In genomic region chr5:81513982-81514381, GRCh38 we compare ENCODE assay signal across 8 cellular contexts.
DNase-seq lines count a peak whose midpoint lies in the region; ATAC-seq and TF ChIP-seq lines count a peak whose summit lies in the region.
"Had no signal": no experiment of that assay in that cellular context is flagged by ENCODE, and none has a peak within 500 bp of the region (broad histone marks: within the 10 kb centered on the region; RNA-seq: fewer than 3 reads in every experiment).

No MANE protein-coding gene starts in this region.

- H3K23ac ChIP-seq in IMR-90 (ENCODE audit: low read depth, low read length), result no peak overlapping the region

- no peak overlapping the region for H3K4me3 Mint-ChIP-seq in T-cell

- H2AK5ac ChIP-seq in IMR-90 (ENCODE audit: low read depth, low read length), result no peak overlapping the region

- H2BK120ac ChIP-seq in IMR-90 (ENCODE audit: low read depth, low read length), result no peak overlapping the region

- H3K4me1 Mint-ChIP-seq in T-cell, result peaks cover 0 to 9% (median 0%) of the 10 kb centered on the region in 3 donors

- H3K4me1 ChIP-seq in IMR-90 (ENCODE audit: control insufficient read depth, insufficient read depth, low read length), result no peaks in the 10 kb centered on the region

- no peaks in the 10 kb centered on the region for H4K20me1 ChIP-seq in IMR-90 (ENCODE audit: insufficient read depth, low read length)

- TF ChIP-seq RAD21 in IMR-90 (IDR thresholded peaks at IDR 0.05; ENCODE audit: low read length), result peak; percentile 30; the same call in 1 of the 2 replicates

- TF ChIP-seq CTCF in IMR-90 (conservative IDR thresholded peaks at IDR 0.05; ENCODE audit: low read depth, low read length), result peak; percentile 32

- in situ Hi-C loops in IMR-90 (cut with MboI; ENCODE audit: low sequenced_read_pairs), result loop anchor here (25.0 kb wide), 1 partner anchor 648 kb away; no protein-coding TSS in a partner anchor

- no peak overlapping the region for H2BK15ac ChIP-seq in IMR-90 (ENCODE audit: low read depth, low read length)

- no peaks in the 10 kb centered on the region for H3K36me3 ChIP-seq in IMR-90 (ENCODE audit: control insufficient read depth, insufficient read depth, low read length)

- no peak overlapping the region for H3K27ac Mint-ChIP-seq in T-cell

- H3K9me3 ChIP-seq in IMR-90 (ENCODE audit: control insufficient read depth, insufficient read depth, low read length), result no peaks in the 10 kb centered on the region

- H4K91ac ChIP-seq in IMR-90 (ENCODE audit: insufficient read depth, low read depth, low read length), result no peak overlapping the region

- H3K27me3 ChIP-seq in IMR-90 (ENCODE audit: control insufficient read depth, insufficient read depth, low read length), result no peaks in the 10 kb centered on the region

- ATAC-seq in IMR-90 (ENCODE audit: low read depth) (no peak), T-cell (replicated peaks in 1 of 4) (peak in 3 of 4 experiments; percentile 35 to 55 (median 45))

- no peak overlapping the region for H3K4me3 ChIP-seq in IMR-90 (ENCODE audit: insufficient read depth, low read depth, low read length)

- H4K5ac ChIP-seq in IMR-90 (ENCODE audit: low read depth, low read length), result no peak overlapping the region

- no peak overlapping the region for H2AK9ac ChIP-seq in IMR-90 (replicated peaks; ENCODE audit: low read depth, low read length, poor library complexity)

- POLR2A ChIA-PET in IMR-90 (lab: Charles Lee; ENCODE audit: unreplicated experiment), result no interaction called here
- POLR2A ChIA-PET in T-cell (lab: Charles Lee), result no interaction called here

- peaks cover 8% of the 10 kb centered on the region for H3K36me3 Mint-ChIP-seq in T-cell

- H3K4me2 ChIP-seq in IMR-90 (ENCODE audit: low read depth, low read length), result no peak overlapping the region

- dilution Hi-C loops in IMR-90 (cut with HindIII; ENCODE audit: low sequenced_read_pairs, unreplicated experiment), result no loop called here

- H3K9me3 Mint-ChIP-seq in T-cell, result no peaks in the 10 kb centered on the region

- H3K27me3 Mint-ChIP-seq in T-cell, result no peaks in the 10 kb centered on the region

- no peak overlapping the region for H2AFZ ChIP-seq in IMR-90 (replicated peaks; ENCODE audit: low read length, poor library complexity)

- intact Hi-C loops in IMR-90 (cut with micrococcal nuclease) (no loop called here), posterior vena cava (cut with DNase I) (loop anchor here in 1 of 2 donors (10.0 kb wide), 1 partner anchor 231 kb away; no protein-coding TSS in a partner anchor)

- no peak overlapping the region for H4K8ac ChIP-seq in IMR-90 (ENCODE audit: low read depth in 2 of 2, low read length in 2 of 2)

- DNase-seq in DMS53 treated with DMSO at 0.1 percent for 48 hours (lab: John Stamatoyannopoulos, UW; ENCODE audit: unreplicated experiment), result peak; percentile 16
- DNase-seq in IMR-90, result peak; percentile 10
- DNase-seq in T-cell, result no peak
- DNase-seq in lung microvascular endothelial cell (ENCODE audit: low read depth in 2 of 2), result peak; percentile 22 to 46
- no peak for DNase-seq in posterior vena cava (ENCODE audit: low spot score)
- DNase-seq in stimulated activated naive CD4-positive, alpha-beta T cell treated with Interleukin-2 at 50 U/mL for 16 hours (lab: John Stamatoyannopoulos, UW), result no peak
- no peak for DNase-seq in inferior parietal cortex (ENCODE audit: extremely low spot score)
- DNase-seq: activated T-cell treated with anti-CD3 and anti-CD28 coated beads, Interleukin-2, amount 50 U/mL, for 48 hours had no signal

- no peak overlapping the region for H2BK20ac ChIP-seq in IMR-90 (ENCODE audit: low read depth, low read length)

- no peak overlapping the region for H3K4ac ChIP-seq in IMR-90 (ENCODE audit: low read depth, low read length)

- BruUV-seq in IMR-90 (replicated peaks; lab: Mats Ljungman, UMichigan), result no TSS peak

- no peak overlapping the region for H3K56ac ChIP-seq in IMR-90 (ENCODE audit: extremely low read depth, insufficient read depth, low read length)

- H3K27ac ChIP-seq in IMR-90 (ENCODE audit: insufficient read depth, low read length), result no peak overlapping the region

- CTCF ChIA-PET in IMR-90 (lab: Yijun Ruan, JAX), result no interaction called here
- CTCF ChIA-PET in T-cell (lab: Charles Lee), result no interaction called here

- no peak overlapping the region for H3K9ac ChIP-seq in IMR-90 (ENCODE audit: low read depth, low read length)

- no peak overlapping the region for H2BK5ac ChIP-seq in IMR-90 (ENCODE audit: low read depth, low read length, poor library complexity, severe bottlenecking)

- H3K18ac ChIP-seq in IMR-90 (ENCODE audit: low read depth, low read length), result no peak overlapping the region

- no peak for TF ChIP-seq POLR2A in IMR-90 (IDR thresholded peaks at IDR 0.05; ENCODE audit: low read depth, low read length)

- H3K9me1 ChIP-seq in IMR-90 (ENCODE audit: insufficient read depth, low read length), result no peaks in the 10 kb centered on the region

- H3K79me1 ChIP-seq in IMR-90 (ENCODE audit: low read depth in 1 of 2, low read length in 2 of 2), result no peaks in the 10 kb centered on the region; a peak in 1 of 4 replicates

- H3K14ac ChIP-seq in IMR-90 (replicated peaks; ENCODE audit: low read depth, low read length), result no peak overlapping the region

TF ChIP-seq in IMR-90, 13 proteins besides CTCF, POLR2A, EP300 and RAD21:
- TF ChIP-seq CEBPB (IDR thresholded peaks at IDR 0.05; ENCODE audit: low read depth, low read length) (no peak), USF2 (IDR thresholded peaks at IDR 0.05; ENCODE audit: low read depth, low read length) (no peak), RFX5 (IDR thresholded peaks at IDR 0.05; ENCODE audit: low read depth, low read length) (no peak), NFE2L2 (IDR thresholded peaks at IDR 0.05; ENCODE audit: low read depth, low read length) (no peak), MAZ (IDR thresholded peaks at IDR 0.05; ENCODE audit: borderline replicate concordance, low read depth, low read length) (no peak), FOS (IDR thresholded peaks at IDR 0.05; ENCODE audit: low read depth, low read length) (no peak), SMC3 (IDR thresholded peaks at IDR 0.05; ENCODE audit: low read depth, low read length) (no peak), BHLHE40 (IDR thresholded peaks at IDR 0.05; ENCODE audit: low read depth, low read length) (no peak), RCOR1 (IDR thresholded peaks at IDR 0.05; ENCODE audit: insufficient replicate concordance, low read length) (no peak), CHD1 (IDR thresholded peaks at IDR 0.05; ENCODE audit: low read depth, low read length) (no peak)

Comparison
In these comparisons a context has a peak if more than half of its experiments do, and no peak if none do; other contexts are left out.
1. DNase-seq: peak in DMS53 treated with DMSO at 0.1 percent for 48 hours (single experiment), IMR-90 (single experiment) and lung microvascular endothelial cell (2 of 2); none in T-cell (0 of 34), posterior vena cava (single experiment), stimulated activated naive CD4-positive, alpha-beta T cell treated with Interleukin-2 at 50 U/mL for 16 hours (single experiment) and inferior parietal cortex (single experiment).